Comparison of ENCODE assay signal across 16 cellular contexts in the genomic region with DNA sequence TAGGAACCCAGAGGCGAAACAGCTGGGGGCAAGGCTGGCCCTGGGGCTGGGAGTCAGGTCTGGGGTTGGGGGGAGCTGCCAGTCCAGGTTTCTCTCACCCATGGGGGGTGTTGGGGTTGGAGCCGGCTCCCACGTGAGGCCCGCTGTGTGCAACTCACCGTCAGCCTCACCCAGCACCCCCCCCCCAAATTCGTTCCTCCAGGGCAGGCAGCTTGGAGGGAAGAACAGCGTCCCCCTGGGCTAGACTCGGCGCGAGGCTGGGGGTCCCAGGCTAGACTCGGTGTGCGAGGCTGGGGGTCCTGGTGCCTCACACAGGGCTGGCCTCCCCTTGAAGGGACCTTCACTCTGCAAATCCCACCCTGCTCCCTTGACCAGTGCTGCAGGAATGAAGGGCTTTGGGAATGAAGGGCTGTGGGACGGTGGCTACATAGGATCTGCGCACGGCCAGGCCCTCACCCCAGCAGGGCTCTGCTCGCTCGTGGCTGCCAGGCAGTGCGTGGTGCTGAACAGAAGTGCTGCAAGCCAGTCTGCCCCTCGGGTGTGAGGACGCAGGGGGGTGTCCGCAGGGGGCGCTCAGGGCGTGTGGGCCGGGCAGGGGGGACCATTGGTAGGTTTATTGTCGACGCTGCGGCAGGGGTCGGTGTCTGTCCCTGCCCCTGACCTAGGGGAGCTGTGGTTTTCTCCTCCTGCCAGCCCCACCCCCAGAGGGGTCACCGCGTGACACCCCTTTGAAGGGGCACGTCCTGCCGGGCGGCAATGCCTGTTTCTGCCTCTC.
DNase-seq lines count a peak whose midpoint lies in the region; ATAC-seq and TF ChIP-seq lines count a peak whose summit lies in the region.
"Had no signal": no experiment of that assay in that cellular context is flagged by ENCODE, and none has a peak within 500 bp of the region (broad histone marks: within the 10 kb centered on the region; RNA-seq: fewer than 3 reads in every experiment).

No MANE protein-coding gene starts in this region.

- DNase-seq in left ventricle myocardium inferior = no peak
- DNase-seq in right atrium auricular region (ENCODE audit: low spot score) = no peak
- no peak for DNase-seq in H9
- no peak for DNase-seq in PC-3
- DNase-seq in NCI-H748 (lab: John Stamatoyannopoulos, UW; ENCODE audit: unreplicated experiment) = no peak
- DNase-seq in SHP77 treated with DMSO at 0.1 percent for 48 hours (lab: John Stamatoyannopoulos, UW) = no peak
- DNase-seq: CD4-positive, alpha-beta memory T cell; GDM1; NCI-H2029; NCI-H2171; NCI-H446; NCI-H69; SIG-M5 had no signal

- H2BK12ac ChIP-seq in H9 (ENCODE audit: insufficient read length, low read depth, low read length) = no peak overlapping the region

- CTCF ChIA-PET in PC-3 (lab: Charles Lee) = no interaction called here

- ATAC-seq in PC-3 (peak; percentile 39), GM18868 (IDR thresholded peaks at IDR 0.05; ENCODE audit: unreplicated experiment) (no peak)

- H3K79me2 ChIP-seq in H9 (ENCODE audit: insufficient read depth, low read length) (no peaks in the 10 kb centered on the region), PC-3 (ENCODE audit: low read length) (no peaks in the 10 kb centered on the region)

- H3K4me3 Mint-ChIP-seq in H9 = no peak overlapping the region
- H3K4me3 Mint-ChIP-seq: B cell; CD4-positive, alpha-beta memory T cell had no signal

- no peak overlapping the region for H4K5ac ChIP-seq in H9 (ENCODE audit: insufficient read length, low read depth, low read length)

- H3K9ac ChIP-seq in H9 (ENCODE audit: extremely low read depth, insufficient read length, low read length) (no peak overlapping the region), PC-3 (ENCODE audit: low read length) (no peak overlapping the region)

- H4K91ac ChIP-seq in H9 (ENCODE audit: insufficient read length, low read depth, low read length) = no peak overlapping the region

- H2BK15ac ChIP-seq in H9 (ENCODE audit: low read depth, low read length) = no peak overlapping the region

- H2AK5ac ChIP-seq in H9 (ENCODE audit: insufficient read length, low read length) = no peak overlapping the region

- H3K27me3 ChIP-seq in left ventricle myocardium inferior (ENCODE audit: low read depth) (peaks cover 49% of the 10 kb centered on the region), right atrium auricular region (no peaks in the 10 kb centered on the region), H9 (ENCODE audit: insufficient read depth, low read length) (no peaks in the 10 kb centered on the region), PC-3 (ENCODE audit: low read length) (no peaks in the 10 kb centered on the region)

- peak overlapping the region; percentile 68 to 92 (median 77); a peak in 4 of 7 replicates for H3K27ac Mint-ChIP-seq in H9
- H3K27ac Mint-ChIP-seq: B cell had no signal

- H3K4me3 ChIP-seq in left ventricle myocardium inferior (peak overlapping the region; percentile 11), right atrium auricular region (peak overlapping the region in 1 of 2 donors; percentile 13), PC-3 (ENCODE audit: low read length) (no peak overlapping the region)

- no peaks in the 10 kb centered on the region for H3K79me1 ChIP-seq in H9 (ENCODE audit: insufficient read depth, low read depth, low read length, poor library complexity, severe bottlenecking)

- no peak overlapping the region for H3K27ac ChIP-seq in left ventricle myocardium inferior (replicated peaks)
- no peak overlapping the region for H3K27ac ChIP-seq in right atrium auricular region
- no peak overlapping the region for H3K27ac ChIP-seq in H9 (ENCODE audit: insufficient read length, low read depth, low read length)
- no peak overlapping the region for H3K27ac ChIP-seq in PC-3 (ENCODE audit: low read length)

- no peak overlapping the region for H3K23ac ChIP-seq in H9 (ENCODE audit: insufficient read length, low read depth, low read length)

- H3K14ac ChIP-seq in H9 (ENCODE audit: insufficient read depth, low read length) = no peak overlapping the region; the same call in 1 of the 2 replicates

- H3K9me3 ChIP-seq in left ventricle myocardium inferior (replicated peaks) = no peaks in the 10 kb centered on the region
- no peaks in the 10 kb centered on the region for H3K9me3 ChIP-seq in right atrium auricular region
- no peaks in the 10 kb centered on the region for H3K9me3 ChIP-seq in H9 (ENCODE audit: control insufficient read depth, low read depth, low read length)
- H3K9me3 ChIP-seq in PC-3 (ENCODE audit: low read length) = no peaks in the 10 kb centered on the region

- H3K4me2 ChIP-seq in H9 (ENCODE audit: insufficient read depth, insufficient read length, low read length) = no peak overlapping the region
- no peak overlapping the region for H3K4me2 ChIP-seq in PC-3 (ENCODE audit: low read length)

- no peak overlapping the region for H3K56ac ChIP-seq in H9 (ENCODE audit: insufficient read length, low read depth, low read length)

- TF ChIP-seq CTCF in left ventricle myocardium inferior (IDR thresholded peaks at IDR 0.05; ENCODE audit: borderline replicate concordance) = no peak
- TF ChIP-seq CTCF in right atrium auricular region (IDR thresholded peaks at IDR 0.05) = no peak
- no peak for TF ChIP-seq CTCF in H9 (conservative IDR thresholded peaks at IDR 0.05)
- no peak for TF ChIP-seq CTCF in PC-3 (conservative IDR thresholded peaks at IDR 0.05; ENCODE audit: low read depth, low read length)

- H3K9me2 ChIP-seq in PC-3 (replicated peaks; ENCODE audit: low read length) = no peaks in the 10 kb centered on the region

- H2BK20ac ChIP-seq in H9 (ENCODE audit: low read depth, low read length, poor library complexity, severe bottlenecking) = no peak overlapping the region

- no peak overlapping the region for H2AFZ ChIP-seq in H9 (ENCODE audit: low read length)
- no peak overlapping the region for H2AFZ ChIP-seq in PC-3 (ENCODE audit: low read length)

- H2BK120ac ChIP-seq in H9 (ENCODE audit: low read depth, low read length, poor library complexity, severe bottlenecking) = no peak overlapping the region

- intact Hi-C loops in left ventricle myocardium inferior (cut with micrococcal nuclease) (no loop called here), PC-3 (cut with micrococcal nuclease) (no loop called here)

- H4K20me1 ChIP-seq in H9 (ENCODE audit: control insufficient read depth, insufficient read depth, insufficient read length) = no peaks in the 10 kb centered on the region
- no peaks in the 10 kb centered on the region for H4K20me1 ChIP-seq in PC-3 (ENCODE audit: low read length)

- BruUV-seq in PC-3 (replicated peaks; lab: Mats Ljungman, UMichigan) = no TSS peak

- no peaks in the 10 kb centered on the region for H3K9me3 Mint-ChIP-seq in H9
- H3K9me3 Mint-ChIP-seq: CD4-positive, alpha-beta memory T cell; IgD-negative memory B cell had no signal

- H2BK5ac ChIP-seq in H9 (ENCODE audit: insufficient read length, low read length) = no peak overlapping the region

- H3K27me3 Mint-ChIP-seq in H9 (ENCODE audit: low read depth) = peaks cover 1% of the 10 kb centered on the region; the same call in 1 of the 2 replicates
- H3K27me3 Mint-ChIP-seq: B cell; CD4-positive, alpha-beta memory T cell had no signal

- no peaks in the 10 kb centered on the region for H3K23me2 ChIP-seq in H9 (ENCODE audit: insufficient read length, low read depth, low read length, poor library complexity, severe bottlenecking)

- no CpG with 5 or more reads among the region's 33 CpGs for WGBS in H9 (ENCODE audit: extremely low coverage, insufficient read length, low lambda C conversion rate)

- peaks cover 3 to 19% (median 18%) of the 10 kb centered on the region in 3 experiments; a peak in 6 of 7 replicates for H3K36me3 Mint-ChIP-seq in H9 (ENCODE audit: insufficient read depth in 1 of 3, low read depth in 3 of 3)
- H3K36me3 Mint-ChIP-seq: IgD-negative memory B cell had no signal

- no peak overlapping the region for H3K4ac ChIP-seq in H9 (ENCODE audit: low read depth, low read length)

- POLR2A ChIA-PET in PC-3 (lab: Charles Lee; ENCODE audit: unreplicated experiment) = no interaction called here

- no peak overlapping the region for H4K8ac ChIP-seq in H9 (replicated peaks; ENCODE audit: insufficient read length, low read depth, low read length)

- no peak overlapping the region for H3T11ph ChIP-seq in H9 (ENCODE audit: low read length)

- H3K36me3 ChIP-seq in left ventricle myocardium inferior = no peaks in the 10 kb centered on the region
- H3K36me3 ChIP-seq in right atrium auricular region = no peaks in the 10 kb centered on the region
- H3K36me3 ChIP-seq in PC-3 (ENCODE audit: low read depth, low read length) = no peaks in the 10 kb centered on the region

- H3F3A ChIP-seq in PC-3 (ENCODE audit: low read length, unreplicated experiment) = no peaks in the 10 kb centered on the region

- peaks cover 0 to 3% of the 10 kb centered on the region in 2 experiments; a peak in 2 of 4 replicates for H3K4me1 Mint-ChIP-seq in H9
- H3K4me1 Mint-ChIP-seq: B cell; CD4-positive, alpha-beta memory T cell had no signal

- H3K4me1 ChIP-seq in left ventricle myocardium inferior = peaks cover 10% of the 10 kb centered on the region
- H3K4me1 ChIP-seq in right atrium auricular region = peaks cover 0 to 15% of the 10 kb centered on the region in 2 donors
- no peaks in the 10 kb centered on the region for H3K4me1 ChIP-seq in H9 (ENCODE audit: insufficient read depth, low read length)
- no peaks in the 10 kb centered on the region for H3K4me1 ChIP-seq in PC-3 (ENCODE audit: insufficient read depth, low read length)

- H3K18ac ChIP-seq in H9 (ENCODE audit: insufficient read length, low read depth, low read length) = no peak overlapping the region
